Comparison of ENCODE assay signal across 8 cellular contexts in genomic region chr19:13764101-13764807, GRCh38. TPM values are rescaled to one million over a fixed set of nuclear protein-coding genes. Genes with fewer than 3 reads are reported as not detected.
DNase-seq lines count a peak whose midpoint lies in the region; ATAC-seq and TF ChIP-seq lines count a peak whose summit lies in the region.

TSS of gene MRI1 (plus strand) at chr19:13764522. CDS start at chr19:13764589, 67 bp downstream.

- no peak for TF ChIP-seq CTCF in lower lobe of right lung (IDR thresholded peaks at IDR 0.05)

- H3K4me3 ChIP-seq in lower lobe of right lung, result peak within 1 kb of the TSS; percentile 86

- H3K9me3 ChIP-seq in lower lobe of right lung, result no peaks in the 10 kb centered on the region

- CTCF ChIA-PET in activated CD4-positive, alpha-beta memory T cell treated with anti-CD3 and anti-CD28 coated beads, Interleukin-2, amount 10 ng/mL, durations not matched to agents 7 days and 5 days (lab: Charles Lee), result interaction anchor here (0.6 to 2.3 kb wide), 3 partner anchors 10 to 98 kb away, joined by 3 to 9 read pairs (median 3); partner anchors contain the start of gene C19orf53

- no peaks in the 10 kb centered on the region for H3K27me3 ChIP-seq in lower lobe of right lung (ENCODE audit: low read depth)

- intact Hi-C loops in lower lobe of right lung (cut with DNase I), result no loop called here

- H3K36me3 ChIP-seq in lower lobe of right lung, result peaks cover 52% of the 10 kb centered on the region

- H3K4me3 Mint-ChIP-seq in activated CD4-positive, alpha-beta memory T cell treated with anti-CD3 and anti-CD28 coated beads, Interleukin-2, amount 10 ng/mL, durations not matched to agents 7 days and 5 days, result peak within 1 kb of the TSS; percentile 78

- H3K36me3 Mint-ChIP-seq in activated CD4-positive, alpha-beta memory T cell treated with anti-CD3 and anti-CD28 coated beads, Interleukin-2, amount 10 ng/mL, durations not matched to agents 7 days and 5 days (ENCODE audit: low read depth), result peaks cover 13% of the 10 kb centered on the region

- peaks cover 12% of the 10 kb centered on the region for H3K4me1 Mint-ChIP-seq in activated CD4-positive, alpha-beta memory T cell treated with anti-CD3 and anti-CD28 coated beads, Interleukin-2, amount 10 ng/mL, durations not matched to agents 7 days and 5 days

- no peaks in the 10 kb centered on the region for H3K9me3 Mint-ChIP-seq in activated CD4-positive, alpha-beta memory T cell treated with anti-CD3 and anti-CD28 coated beads, Interleukin-2, amount 10 ng/mL, durations not matched to agents 7 days and 5 days

- H3K4me1 ChIP-seq in lower lobe of right lung, result peaks cover 14% of the 10 kb centered on the region

- H3K27me3 Mint-ChIP-seq in activated CD4-positive, alpha-beta memory T cell treated with anti-CD3 and anti-CD28 coated beads, Interleukin-2, amount 10 ng/mL, durations not matched to agents 7 days and 5 days, result no peaks in the 10 kb centered on the region

- POLR2A ChIA-PET in activated CD4-positive, alpha-beta memory T cell treated with anti-CD3 and anti-CD28 coated beads, Interleukin-2, amount 10 ng/mL, durations not matched to agents 7 days and 5 days (lab: Charles Lee), result interaction anchor here (0.9 to 4.5 kb wide), 4 partner anchors 10 to 98 kb away, joined by 3 to 34 read pairs (median 11); partner anchors contain the start of gene C19orf53

- no peak within 1 kb of the TSS for H3K27ac Mint-ChIP-seq in activated CD4-positive, alpha-beta memory T cell treated with anti-CD3 and anti-CD28 coated beads, Interleukin-2, amount 10 ng/mL, durations not matched to agents 7 days and 5 days

- peak; percentile 82 for DNase-seq in DMS 273 (lab: John Stamatoyannopoulos, UW; ENCODE audit: unreplicated experiment)
- peak; percentile 84 for DNase-seq in NCI-H69 (lab: John Stamatoyannopoulos, UW)
- peak; percentile 44 for DNase-seq in activated CD4-positive, alpha-beta memory T cell treated with anti-CD3 and anti-CD28 coated beads, Interleukin-2, amount 10 ng/mL, durations not matched to agents 7 days and 5 days
- DNase-seq in effector CD4-positive, alpha-beta T cell, result peak; percentile 46
- peak; percentile 86 for DNase-seq in lower lobe of right lung
- peak in 2 of 3 donors; percentile 38 to 61 for DNase-seq in stimulated activated CD4-positive, alpha-beta T cell treated with anti-CD3 and anti-CD28 coated beads, TNF-alpha, amount 100 ng/mL, for 1 hour (ENCODE audit: low read depth in 3 of 3, low spot score in 1 of 3)

- peak within 1 kb of the TSS; percentile 76 for H3K27ac ChIP-seq in lower lobe of right lung

- ATAC-seq in HG02678 (IDR thresholded peaks at IDR 0.05; ENCODE audit: unreplicated experiment) (peak; percentile 70), lower lobe of right lung (peak; percentile 87 to 92), HG03342 (IDR thresholded peaks at IDR 0.05; ENCODE audit: unreplicated experiment) (no peak)

RNA-seq across cellular contexts. Expression of gene MRI1, which starts in this region (rescaled TPM):
- total RNA-seq in activated CD4-positive, alpha-beta memory T cell treated with anti-CD3 and anti-CD28 coated beads, Interleukin-2, amount 10 ng/mL, durations not matched to agents 7 days and 5 days, result 10 to 100 TPM; 22.4 to 22.7 TPM
- total RNA-seq in lower lobe of right lung, result 30.4 TPM
